Comparison of ENCODE assay signal across 31 cellular contexts in genomic region chr10:84588971-84589370, GRCh38.
"Had no signal": no experiment of that assay in that cellular context is flagged by ENCODE, and none has a peak within 500 bp of the region (broad histone marks: within the 10 kb centered on the region; RNA-seq: fewer than 3 reads in every experiment).

No MANE protein-coding gene starts in this region.

- H3K27ac ChIP-seq: dorsolateral prefrontal cortex, epithelial cell of prostate, gastrocnemius medialis, hepatocyte, neural progenitor cell, ovary, psoas muscle, sigmoid colon, thoracic aorta, transverse colon, upper lobe of right lung, uterus had no signal

- H2AFZ ChIP-seq: hepatocyte, neural progenitor cell had no signal

- DNase-seq: dorsolateral prefrontal cortex; effector CD8-positive, alpha-beta T cell; endodermal cell; foreskin fibroblast; gastrocnemius medialis; head of caudate nucleus; kidney; mesenchymal stem cell; mucosa of descending colon; naive thymus-derived CD4-positive, alpha-beta T cell; nucleus accumbens; ovary; psoas muscle; right cardiac atrium; sigmoid colon; stimulated activated CD4-positive, alpha-beta T cell treated with anti-CD3 and anti-CD28 coated beads, Interleukin-15, amount 100 ng/mL, for 24 hours; stimulated activated CD4-positive, alpha-beta T cell treated with anti-CD3 and anti-CD28 coated beads, Interleukin-2, amount 100 ng/mL, for 48 hours; stimulated activated naive B cell treated with anti-CD40 and anti-IgM and Interleukin-4, amounts not matched to agents 10 μg/mL and 1 μg/mL and 100 μg/mL, for 72 hours; transverse colon; upper lobe of right lung; uterus had no signal

- H3K9me3 ChIP-seq: gastrocnemius medialis, mucosa of descending colon, ovary, psoas muscle, sigmoid colon, thoracic aorta, transverse colon, upper lobe of right lung, uterus had no signal

- H3K9me3 Mint-ChIP-seq: endodermal cell; mesothelial cell of epicardium; naive thymus-derived CD4-positive, alpha-beta T cell; nephron; stimulated activated naive B cell treated with anti-CD40 and anti-IgM and Interleukin-4, amounts not matched to agents 10 μg/mL and 1 μg/mL and 100 μg/mL, for 72 hours; stimulated activated naive CD8-positive, alpha-beta T cell treated with anti-CD3 and anti-CD28 coated beads, Interleukin-15, Interleukin-2, amounts not matched to agents 100 ng/mL and 50 ng/mL, for 24 hours had no signal

- H3K4me3 Mint-ChIP-seq: endodermal cell; mesothelial cell of epicardium; naive thymus-derived CD4-positive, alpha-beta T cell; nephron; neural progenitor cell; stimulated activated naive B cell treated with anti-CD40 and anti-IgM and Interleukin-4, amounts not matched to agents 10 μg/mL and 1 μg/mL and 100 μg/mL, for 72 hours; stimulated activated naive CD8-positive, alpha-beta T cell treated with anti-CD3 and anti-CD28 coated beads, Interleukin-15, Interleukin-2, amounts not matched to agents 100 ng/mL and 50 ng/mL, for 24 hours had no signal

- H3K27me3 ChIP-seq: dorsolateral prefrontal cortex, gastrocnemius medialis, hepatocyte, neural progenitor cell, ovary, sigmoid colon, transverse colon, upper lobe of right lung, uterus had no signal

- H3K27me3 Mint-ChIP-seq: stimulated activated naive CD8-positive, alpha-beta T cell treated with anti-CD3 and anti-CD28 coated beads, Interleukin-15, Interleukin-2, amounts not matched to agents 100 ng/mL and 50 ng/mL, for 24 hours had no signal

- H3K4me3 ChIP-seq: dorsolateral prefrontal cortex, gastrocnemius medialis, hepatocyte, mucosa of descending colon, neural progenitor cell, ovary, psoas muscle, sigmoid colon, thoracic aorta, transverse colon, upper lobe of right lung, uterus had no signal

- H3K9ac ChIP-seq: neural progenitor cell had no signal

- H3K27ac Mint-ChIP-seq: mesothelial cell of epicardium; naive thymus-derived CD4-positive, alpha-beta T cell; nephron; stimulated activated naive B cell treated with anti-CD40 and anti-IgM and Interleukin-4, amounts not matched to agents 10 μg/mL and 1 μg/mL and 100 μg/mL, for 72 hours; stimulated activated naive CD8-positive, alpha-beta T cell treated with anti-CD3 and anti-CD28 coated beads, Interleukin-15, Interleukin-2, amounts not matched to agents 100 ng/mL and 50 ng/mL, for 24 hours had no signal

- H3K79me2 ChIP-seq: hepatocyte had no signal

- H3K36me3 Mint-ChIP-seq: mesothelial cell of epicardium; naive thymus-derived CD4-positive, alpha-beta T cell; neural progenitor cell; stimulated activated naive B cell treated with anti-CD40 and anti-IgM and Interleukin-4, amounts not matched to agents 10 μg/mL and 1 μg/mL and 100 μg/mL, for 72 hours had no signal

- H3K4me2 ChIP-seq: hepatocyte, neural progenitor cell had no signal

- H3K4me1 Mint-ChIP-seq: mesothelial cell of epicardium; naive thymus-derived CD4-positive, alpha-beta T cell; stimulated activated naive B cell treated with anti-CD40 and anti-IgM and Interleukin-4, amounts not matched to agents 10 μg/mL and 1 μg/mL and 100 μg/mL, for 72 hours had no signal

- FAIRE-seq: colon, kidney had no signal

- ATAC-seq: esophagus mucosa; gastrocnemius medialis; left lobe of liver; mucosa of descending colon; psoas muscle; right cardiac atrium; stimulated activated naive B cell treated with anti-CD40 and anti-IgM and Interleukin-4, amounts not matched to agents 10 μg/mL and 1 μg/mL and 100 μg/mL, for 72 hours; upper lobe of right lung had no signal

- H3K36me3 ChIP-seq: gastrocnemius medialis, neural progenitor cell, ovary, sigmoid colon, thoracic aorta, transverse colon, upper lobe of right lung, uterus had no signal

- H3K4me1 ChIP-seq: gastrocnemius medialis, psoas muscle, transverse colon, upper lobe of right lung, uterus had no signal
